In the genomic region with DNA sequence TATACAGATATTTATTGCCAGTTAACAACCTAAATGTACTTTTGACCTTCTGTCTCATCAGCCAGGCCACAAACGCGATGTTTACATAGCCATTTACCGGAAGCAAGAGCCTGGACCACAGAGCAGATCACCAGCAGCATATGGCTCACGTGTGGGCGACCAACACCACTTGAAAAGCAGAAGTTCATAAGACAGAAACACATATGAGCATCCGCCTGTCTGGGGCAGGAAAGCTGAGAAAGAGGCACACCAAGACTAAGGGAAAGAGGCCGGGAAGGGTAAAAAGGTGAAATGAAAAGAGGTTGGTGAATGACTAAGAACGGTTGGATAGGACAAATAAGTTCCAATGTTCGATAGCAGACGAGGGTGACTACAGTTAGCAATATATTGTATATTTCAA, we compare ENCODE assay signal across 8 cellular contexts. TPM values are rescaled to one million over a fixed set of nuclear protein-coding genes. Genes with fewer than 3 reads are reported as not detected.
A peak's percentile ranks its signal among the peaks of the same experiment; 100 is the strongest.
DNase-seq lines count a peak whose midpoint lies in the region; ATAC-seq and TF ChIP-seq lines count a peak whose summit lies in the region.

No MANE protein-coding gene starts in this region.

- peak; percentile 96 for DNase-seq in OCI-M1 (lab: John Stamatoyannopoulos, UW)
- DNase-seq in activated naive CD4-positive, alpha-beta T cell treated with Interleukin-2 at 50 U/mL for 16 hours = peak; percentile 39
- no peak for DNase-seq in NCI-H1694 treated with DMSO at 0.1 percent for 48 hours (lab: John Stamatoyannopoulos, UW)
- DNase-seq in GM23248 = no peak
- no peak for DNase-seq in tibial artery

- in situ Hi-C loops in GM23248 (cut with MboI) = no loop called here

- no peaks in the 10 kb centered on the region for H3K27me3 ChIP-seq in rectal smooth muscle tissue (ENCODE audit: control insufficient read depth, insufficient read depth, low read length)
- peaks cover 39% of the 10 kb centered on the region for H3K27me3 ChIP-seq in GM23248 (replicated peaks; ENCODE audit: insufficient read depth)
- peaks cover 0 to 13% of the 10 kb centered on the region in 2 donors for H3K27me3 ChIP-seq in tibial artery

- H3K36me3 ChIP-seq in rectal smooth muscle tissue (ENCODE audit: control insufficient read depth, insufficient read depth, low read length) (no peaks in the 10 kb centered on the region), GM23248 (ENCODE audit: low read depth) (no peaks in the 10 kb centered on the region), tibial artery (no peaks in the 10 kb centered on the region)

- TF ChIP-seq CTCF in tibial artery (IDR thresholded peaks at IDR 0.05) = no peak

- H3K9me3 ChIP-seq in GM23248 (ENCODE audit: low read depth) (no peaks in the 10 kb centered on the region), tibial artery (no peaks in the 10 kb centered on the region)

- H3K9me2 ChIP-seq in GM23248 (ENCODE audit: insufficient read depth) = no peaks in the 10 kb centered on the region

- intact Hi-C loops in tibial artery (cut with DNase I; ENCODE audit: low total_unique reads) = no loop called here

- no peak overlapping the region for H2AFZ ChIP-seq in GM23248

- H3K27ac ChIP-seq in rectal smooth muscle tissue (ENCODE audit: low read depth, low read length) = no peak overlapping the region
- H3K27ac ChIP-seq in GM23248 = no peak overlapping the region
- H3K27ac ChIP-seq in tibial artery = no peak overlapping the region

- no peak overlapping the region for H3K9ac ChIP-seq in rectal smooth muscle tissue (ENCODE audit: low read length)
- H3K9ac ChIP-seq in GM23248 = no peak overlapping the region

- H3K4me1 ChIP-seq in rectal smooth muscle tissue (ENCODE audit: control insufficient read depth, insufficient read depth, low read length) = no peaks in the 10 kb centered on the region
- H3K4me1 ChIP-seq in GM23248 (ENCODE audit: insufficient read depth) = peaks cover 4% of the 10 kb centered on the region; the same call in 1 of the 2 replicates
- peaks cover 0 to 12% (median 8%) of the 10 kb centered on the region in 4 donors for H3K4me1 ChIP-seq in tibial artery

- WGBS in GM23248 (ENCODE audit: low coverage in 1 of 2, low lambda C conversion rate in 2 of 2, missing lambda C conversion rate in 2 of 2), 2 experiments = 84 to 88% methylated on average over 10 of the region's 10 CpGs

- H3K4me3 ChIP-seq in rectal smooth muscle tissue (ENCODE audit: low read length) = peak overlapping the region; percentile 69
- H3K4me3 ChIP-seq in GM23248 = no peak overlapping the region
- no peak overlapping the region for H3K4me3 ChIP-seq in tibial artery

- H3F3A ChIP-seq in GM23248 (ENCODE audit: insufficient read depth) = no peaks in the 10 kb centered on the region

- no peak overlapping the region for H3K4me2 ChIP-seq in GM23248 (ENCODE audit: unreplicated experiment)

- H4K20me1 ChIP-seq in GM23248 (ENCODE audit: insufficient read depth) = no peaks in the 10 kb centered on the region

- H3K79me2 ChIP-seq in GM23248 (ENCODE audit: insufficient read depth) = no peaks in the 10 kb centered on the region

- ATAC-seq in GM19025 (IDR thresholded peaks at IDR 0.05; ENCODE audit: low read depth, unreplicated experiment) (peak; percentile 93), HG02943 (IDR thresholded peaks at IDR 0.05; ENCODE audit: low read depth, unreplicated experiment) (peak; percentile 97)

RNA-seq across cellular contexts. Expression of gene ABCB1, which starts 1.3 kb away (rescaled TPM):
- 0.11 TPM in 1 of 2 replicates, not detected in the other for total RNA-seq in GM23248 (2014; rRNA removed; shearing (Covaris generic))
- 0.13 and 0.33 TPM in 2 replicates for polyA plus RNA-seq in GM23248 (2016; fragmentation: Nextera tagmentation; extraction: Ambion mirVana)

RNA-seq across cellular contexts. Expression of gene RUNDC3B, which starts 28.9 kb away (rescaled TPM):
- 1.9 and 3.7 TPM in 2 replicates for total RNA-seq in GM23248 (2014; rRNA removed; shearing (Covaris generic))
- 1.6 and 1.9 TPM in 2 replicates for polyA plus RNA-seq in GM23248 (2016; fragmentation: Nextera tagmentation; extraction: Ambion mirVana)

Comparison
In these comparisons a context has a peak if more than half of its experiments do, and no peak if none do; other contexts are left out.
1. DNase-seq: peak in OCI-M1 (single experiment) and activated naive CD4-positive, alpha-beta T cell treated with Interleukin-2 at 50 U/mL for 16 hours (single experiment); none in NCI-H1694 treated with DMSO at 0.1 percent for 48 hours (single experiment), GM23248 (single experiment) and tibial artery (0 of 2).